Comparison of ENCODE assay signal across 13 cellular contexts in genomic region chr6:139533166-139533565, GRCh38.
A peak's percentile ranks its signal among the peaks of the same experiment; 100 is the strongest.
DNase-seq lines count a peak whose midpoint lies in the region; ATAC-seq and TF ChIP-seq lines count a peak whose summit lies in the region.
"Had no signal": no experiment of that assay in that cellular context is flagged by ENCODE, and none has a peak within 500 bp of the region (broad histone marks: within the 10 kb centered on the region; RNA-seq: fewer than 3 reads in every experiment).

No MANE protein-coding gene starts in this region.

- H3K4me3 Mint-ChIP-seq in endothelial cell (ENCODE audit: unreplicated experiment) = no peak overlapping the region

- peaks cover 24% of the 10 kb centered on the region for H3K4me1 Mint-ChIP-seq in endothelial cell (ENCODE audit: unreplicated experiment)

- peak overlapping the region; percentile 67 to 85 (median 78); a peak in 18 of 22 replicates for H3K4me2 ChIP-seq in BLaER1 treated with 17β-estradiol and CSF1 and Interleukin-3, amounts not matched to agents 10 nM and 100 nM
- H3K4me2 ChIP-seq: KMS-11 had no signal

- TF ChIP-seq CTCF in neutrophil (IDR thresholded peaks at IDR 0.05) = no peak
- TF ChIP-seq CTCF in endothelial cell (IDR thresholded peaks at IDR 0.05; ENCODE audit: unreplicated experiment) = no peak

- H3K4me3 ChIP-seq in BLaER1 treated with 17β-estradiol and CSF1 and Interleukin-3, amounts not matched to agents 10 nM and 100 nM = no peak overlapping the region
- no peak overlapping the region for H3K4me3 ChIP-seq in SJSA1
- no peak overlapping the region for H3K4me3 ChIP-seq in neutrophil (ENCODE audit: low read depth in 1 of 2, low read length in 1 of 2)
- H3K4me3 ChIP-seq: dorsolateral prefrontal cortex, ovary had no signal

- H3K9me3 ChIP-seq in BLaER1 treated with 17β-estradiol and CSF1 and Interleukin-3, amounts not matched to agents 10 nM and 100 nM (replicated peaks in 1 of 11) = peaks cover 0 to 8% (median 0%) of the 10 kb centered on the region in 11 experiments; a peak in 1 of 22 replicates
- H3K9me3 ChIP-seq in SJSA1 (replicated peaks) (no peaks in the 10 kb centered on the region), neutrophil (no peaks in the 10 kb centered on the region)
- H3K9me3 ChIP-seq: ovary had no signal

- peak overlapping the region in 9 of 11 experiments; percentile 16 to 65 (median 45); a peak in 12 of 22 replicates for H3K27ac ChIP-seq in BLaER1 treated with 17β-estradiol and CSF1 and Interleukin-3, amounts not matched to agents 10 nM and 100 nM
- H3K27ac ChIP-seq in SJSA1 (peak overlapping the region; percentile 61), epithelial cell of prostate (peak overlapping the region; percentile 18), neutrophil (peak overlapping the region; percentile 38)
- H3K27ac ChIP-seq: KMS-11 had no signal

- no peaks in the 10 kb centered on the region for H4K20me1 ChIP-seq in BLaER1 treated with 17β-estradiol and CSF1 and Interleukin-3, amounts not matched to agents 10 nM and 100 nM

- no peaks in the 10 kb centered on the region for H3K9me3 Mint-ChIP-seq in endothelial cell (ENCODE audit: unreplicated experiment)

- H3K36me3 ChIP-seq in BLaER1 treated with 17β-estradiol and CSF1 and Interleukin-3, amounts not matched to agents 10 nM and 100 nM = no peaks in the 10 kb centered on the region
- no peaks in the 10 kb centered on the region for H3K36me3 ChIP-seq in SJSA1
- no peaks in the 10 kb centered on the region for H3K36me3 ChIP-seq in neutrophil
- H3K36me3 ChIP-seq: ovary had no signal

- no peak overlapping the region for H3K27ac Mint-ChIP-seq in endothelial cell (ENCODE audit: unreplicated experiment)

- H3K27me3 Mint-ChIP-seq in endothelial cell (ENCODE audit: unreplicated experiment) = no peaks in the 10 kb centered on the region

- no peaks in the 10 kb centered on the region for H3K36me3 Mint-ChIP-seq in endothelial cell (ENCODE audit: low read depth, unreplicated experiment)

- no peak for ATAC-seq in GM18502 (IDR thresholded peaks at IDR 0.05; ENCODE audit: poor library complexity, unreplicated experiment)
- ATAC-seq in HG03439 (IDR thresholded peaks at IDR 0.05; ENCODE audit: unreplicated experiment) = no peak

- no peaks in the 10 kb centered on the region for H3K27me3 ChIP-seq in BLaER1 treated with 17β-estradiol and CSF1 and Interleukin-3, amounts not matched to agents 10 nM and 100 nM
- H3K27me3 ChIP-seq in SJSA1 (replicated peaks) (no peaks in the 10 kb centered on the region), neutrophil (no peaks in the 10 kb centered on the region)
- H3K27me3 ChIP-seq: dorsolateral prefrontal cortex, ovary had no signal

- DNase-seq in SJSA1 (ENCODE audit: low read depth in 1 of 2, low spot score in 2 of 2) = no peak
- no peak for DNase-seq in epithelial cell of prostate (ENCODE audit: low read depth, low spot score)
- DNase-seq in NAMALWA (ENCODE audit: low spot score) = no peak
- no peak for DNase-seq in endothelial cell (ENCODE audit: low spot score)
- DNase-seq: activated effector memory CD4-positive, alpha-beta T cell treated with anti-CD3 and anti-CD28 coated beads, Interleukin-2, amount 50 U/mL, for 16 hours; dorsolateral prefrontal cortex; T1000 had no signal

- H3K4me1 ChIP-seq in BLaER1 treated with 17β-estradiol and CSF1 and Interleukin-3, amounts not matched to agents 10 nM and 100 nM = peaks cover 20 to 54% (median 23%) of the 10 kb centered on the region in 10 experiments
- H3K4me1 ChIP-seq in SJSA1 (replicated peaks) (peaks cover 49% of the 10 kb centered on the region), neutrophil (ENCODE audit: control insufficient read depth in 1 of 2, insufficient read depth in 1 of 2, low read depth in 1 of 2, low read length in 1 of 2) (peaks cover 17 to 19% of the 10 kb centered on the region in 2 experiments)

- no peak overlapping the region; a peak in 2 of 22 replicates for H3K9ac ChIP-seq in BLaER1 treated with 17β-estradiol and CSF1 and Interleukin-3, amounts not matched to agents 10 nM and 100 nM
- H3K9ac ChIP-seq: KMS-11 had no signal
